Comparison of ENCODE assay signal across 32 cellular contexts in the genomic region with DNA sequence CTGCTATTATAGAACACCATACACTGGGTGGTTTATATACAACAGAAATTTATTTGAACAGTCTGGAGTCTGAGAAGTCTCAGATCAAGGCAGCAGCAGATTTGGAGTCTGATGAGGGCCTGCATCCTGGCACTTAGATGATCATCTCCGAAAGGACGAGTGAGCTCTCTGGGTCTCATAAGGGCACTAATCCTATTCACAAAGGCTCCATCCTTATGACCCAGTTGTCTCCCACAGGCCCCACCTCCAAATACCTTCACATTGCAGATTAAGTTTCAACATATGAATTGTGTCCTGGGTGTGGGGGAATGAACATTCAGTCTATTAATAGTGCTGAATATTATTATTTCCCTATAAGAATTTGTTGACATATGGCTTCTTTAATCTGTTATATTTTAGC.
"Had no signal": no experiment of that assay in that cellular context is flagged by ENCODE, and none has a peak within 500 bp of the region (broad histone marks: within the 10 kb centered on the region; RNA-seq: fewer than 3 reads in every experiment).

No MANE protein-coding gene starts in this region.

- H3K27ac ChIP-seq: adrenal gland, ascending aorta, breast epithelium, cardiac muscle cell, colonic mucosa, epithelial cell of prostate, esophagus squamous epithelium, gastroesophageal sphincter, heart right ventricle had no signal

- H3K4me3 Mint-ChIP-seq: activated CD4-positive, alpha-beta memory T cell treated with anti-CD3 and anti-CD28 coated beads for 36 hours; activated CD4-positive, alpha-beta T cell treated with anti-CD3 and anti-CD28 coated beads for 36 hours; activated CD4-positive, alpha-beta T cell treated with anti-CD3 and anti-CD28 coated beads, Interleukin-2, amount 10 ng/mL, durations not matched to agents 24 days and 14 days; activated CD8-positive, alpha-beta memory T cell treated with anti-CD3 and anti-CD28 coated beads, Interleukin-2, amount 10 ng/mL, durations not matched to agents 7 days and 5 days; activated CD8-positive, alpha-beta T cell treated with anti-CD3 and anti-CD28 coated beads, Interleukin-2, amount 10 ng/mL, durations not matched to agents 7 days and 5 days; activated naive CD4-positive, alpha-beta T cell treated with anti-CD3 and anti-CD28 coated beads for 36 hours; activated naive CD4-positive, alpha-beta T cell treated with anti-CD3 and anti-CD28 coated beads, Interleukin-2, amount 50 U/mL, for 24 hours; activated naive CD8-positive, alpha-beta T cell treated with anti-CD3 and anti-CD28 coated beads for 36 hours; activated naive CD8-positive, alpha-beta T cell treated with anti-CD3 and anti-CD28 coated beads, Interleukin-2, amount 50 U/mL, for 24 hours; activated T-helper 1 cell treated with anti-CD3 and anti-CD28 coated beads, Interleukin-12 subunit alpha, Interleukin-12 subunit beta, Interleukin-2, Interleukin-4 antibody, amounts not matched to agents 30 ng/mL and 10 ng/mL and 1 ng/mL, durations not matched to agents 14 hours and 24 hours and 36 hours; brain had no signal

- H3K27me3 Mint-ChIP-seq: activated CD4-positive, alpha-beta memory T cell treated with anti-CD3 and anti-CD28 coated beads for 36 hours; activated CD4-positive, alpha-beta T cell treated with anti-CD3 and anti-CD28 coated beads for 36 hours; activated CD4-positive, alpha-beta T cell treated with anti-CD3 and anti-CD28 coated beads, Interleukin-2, amount 10 ng/mL, durations not matched to agents 24 days and 14 days; activated CD8-positive, alpha-beta memory T cell treated with anti-CD3 and anti-CD28 coated beads, Interleukin-2, amount 10 ng/mL, durations not matched to agents 7 days and 5 days; activated naive CD4-positive, alpha-beta T cell treated with anti-CD3 and anti-CD28 coated beads, Interleukin-2, amount 50 U/mL, for 24 hours; activated naive CD8-positive, alpha-beta T cell treated with anti-CD3 and anti-CD28 coated beads for 36 hours; activated naive CD8-positive, alpha-beta T cell treated with anti-CD3 and anti-CD28 coated beads, Interleukin-2, amount 50 U/mL, for 24 hours; brain had no signal

- ATAC-seq: activated CD4-positive, alpha-beta T cell treated with anti-CD3 and anti-CD28 coated beads for 36 hours; activated CD8-positive, alpha-beta memory T cell treated with anti-CD3 and anti-CD28 coated beads, Interleukin-2, amount 10 ng/mL, durations not matched to agents 7 days and 5 days; activated CD8-positive, alpha-beta T cell treated with anti-CD3 and anti-CD28 coated beads, Interleukin-2, amount 10 ng/mL, durations not matched to agents 7 days and 5 days; activated naive CD8-positive, alpha-beta T cell treated with anti-CD3 and anti-CD28 coated beads, Interleukin-2, amount 50 U/mL, for 24 hours; gastroesophageal sphincter; heart right ventricle had no signal

- H3K9me3 ChIP-seq: adrenal gland, ascending aorta, breast epithelium, colonic mucosa, esophagus squamous epithelium, gastroesophageal sphincter had no signal

- H3K9me3 Mint-ChIP-seq: activated CD4-positive, alpha-beta T cell treated with anti-CD3 and anti-CD28 coated beads, Interleukin-2, amount 10 ng/mL, durations not matched to agents 24 days and 14 days; activated naive CD4-positive, alpha-beta T cell treated with anti-CD3 and anti-CD28 coated beads for 36 hours; activated naive CD4-positive, alpha-beta T cell treated with anti-CD3 and anti-CD28 coated beads, Interleukin-2, amount 50 U/mL, for 24 hours; activated naive CD8-positive, alpha-beta T cell treated with anti-CD3 and anti-CD28 coated beads, Interleukin-2, amount 50 U/mL, for 24 hours; activated T-helper 1 cell treated with anti-CD3 and anti-CD28 coated beads, Interleukin-12 subunit alpha, Interleukin-12 subunit beta, Interleukin-2, Interleukin-4 antibody, amounts not matched to agents 30 ng/mL and 10 ng/mL and 1 ng/mL, durations not matched to agents 14 hours and 24 hours and 36 hours; activated T-helper 2 cell treated with anti-CD3 and anti-CD28 coated beads, Interferon-gamma antibody, Interleukin-2, Interleukin-4, amounts not matched to agents 10 μg/mL and 5 μg/mL and 100 μg/mL, durations not matched to agents 14 hours and 24 hours and 36 hours had no signal

- H3K36me3 ChIP-seq: adrenal gland, ascending aorta, breast epithelium, cardiac muscle cell, colonic mucosa, gastroesophageal sphincter had no signal

- H3K27ac Mint-ChIP-seq: activated CD4-positive, alpha-beta memory T cell treated with anti-CD3 and anti-CD28 coated beads for 36 hours; activated CD4-positive, alpha-beta T cell treated with anti-CD3 and anti-CD28 coated beads for 36 hours; activated CD4-positive, alpha-beta T cell treated with anti-CD3 and anti-CD28 coated beads, Interleukin-2, amount 10 ng/mL, durations not matched to agents 24 days and 14 days; activated CD8-positive, alpha-beta memory T cell treated with anti-CD3 and anti-CD28 coated beads, Interleukin-2, amount 10 ng/mL, durations not matched to agents 7 days and 5 days; activated CD8-positive, alpha-beta T cell treated with anti-CD3 and anti-CD28 coated beads, Interleukin-2, amount 10 ng/mL, durations not matched to agents 7 days and 5 days; activated naive CD4-positive, alpha-beta T cell treated with anti-CD3 and anti-CD28 coated beads for 36 hours; activated naive CD8-positive, alpha-beta T cell treated with anti-CD3 and anti-CD28 coated beads for 36 hours; activated naive CD8-positive, alpha-beta T cell treated with anti-CD3 and anti-CD28 coated beads, Interleukin-2, amount 50 U/mL, for 24 hours; activated T-helper 1 cell treated with anti-CD3 and anti-CD28 coated beads, Interleukin-12 subunit alpha, Interleukin-12 subunit beta, Interleukin-2, Interleukin-4 antibody, amounts not matched to agents 30 ng/mL and 10 ng/mL and 1 ng/mL, durations not matched to agents 14 hours and 24 hours and 36 hours; activated T-helper 2 cell treated with anti-CD3 and anti-CD28 coated beads, Interferon-gamma antibody, Interleukin-2, Interleukin-4, amounts not matched to agents 10 μg/mL and 5 μg/mL and 100 μg/mL, durations not matched to agents 14 hours and 24 hours and 36 hours had no signal

- H3K4me3 ChIP-seq: adrenal gland, ascending aorta, breast epithelium, cardiac muscle cell, colonic mucosa, esophagus squamous epithelium, gastroesophageal sphincter, heart right ventricle had no signal

- DNase-seq: activated CD4-positive, alpha-beta memory T cell treated with anti-CD3 and anti-CD28 coated beads for 36 hours; activated CD4-positive, alpha-beta T cell treated with anti-CD3 and anti-CD28 coated beads for 36 hours; activated CD4-positive, alpha-beta T cell treated with anti-CD3 and anti-CD28 coated beads, Interleukin-2, amount 10 ng/mL, durations not matched to agents 24 days and 14 days; activated CD4-positive, CD25-positive, alpha-beta regulatory T cell; activated CD4-positive, CD25-positive, alpha-beta regulatory T cell treated with anti-CD3 and anti-CD28 coated beads, Interleukin-2, amount 50 U/mL, for 72 hours; activated CD8-positive, alpha-beta memory T cell treated with anti-CD3 and anti-CD28 coated beads, Interleukin-2, amount 10 ng/mL, durations not matched to agents 7 days and 5 days; activated CD8-positive, alpha-beta memory T cell treated with anti-CD3 and anti-CD28 coated beads, Interleukin-2, amount 50 U/mL, for 4 hours; activated CD8-positive, alpha-beta T cell treated with anti-CD3 and anti-CD28 coated beads, Interleukin-2, amount 10 ng/mL, durations not matched to agents 7 days and 5 days; activated effector memory CD4-positive, alpha-beta T cell treated with anti-CD3 and anti-CD28 coated beads, Interleukin-2, amount 50 U/mL, for 16 hours; activated naive CD4-positive, alpha-beta T cell treated with anti-CD3 and anti-CD28 coated beads for 36 hours; activated naive CD8-positive, alpha-beta T cell treated with anti-CD3 and anti-CD28 coated beads for 36 hours; activated naive CD8-positive, alpha-beta T cell treated with anti-CD3 and anti-CD28 coated beads, Interleukin-2, amount 50 U/mL, for 24 hours; activated T-cell treated with anti-CD3 and anti-CD28 coated beads, Interleukin-2, amount 50 U/mL, for 1 hour; activated T-cell treated with anti-CD3 and anti-CD28 coated beads, Interleukin-2, amount 50 U/mL, for 48 hours; adrenal gland; central memory CD4-positive, alpha-beta T cell; cerebellar nuclear complex; colonic mucosa; effector CD8-positive, alpha-beta T cell; esophagus squamous epithelium; foreskin melanocyte; heart right ventricle; T-helper 2 cell had no signal

- H3K4me1 ChIP-seq: ascending aorta, breast epithelium, colonic mucosa had no signal

- H3K27me3 ChIP-seq: adrenal gland, ascending aorta, breast epithelium, cardiac muscle cell, colonic mucosa, esophagus squamous epithelium, gastroesophageal sphincter, heart right ventricle had no signal
